ENCODE assay signal across 8 cellular contexts in genomic region chr11:693415-693831, GRCh38. TPM values are rescaled to one million over a fixed set of nuclear protein-coding genes. Genes with fewer than 3 reads are reported as not detected.
DNase-seq lines count a peak whose midpoint lies in the region; ATAC-seq and TF ChIP-seq lines count a peak whose summit lies in the region.

No MANE protein-coding gene starts in this region.

- 45% methylated on average over 13 of the region's 13 CpGs for WGBS in urinary bladder

- POLR2A ChIA-PET in activated CD4-positive, alpha-beta memory T cell treated with anti-CD3 and anti-CD28 coated beads, Interleukin-2, amount 10 ng/mL, durations not matched to agents 7 days and 5 days (lab: Charles Lee) = interaction anchor here (0.9 to 1.1 kb wide), 2 partner anchors 118 to 486 kb away, joined by 4 read pairs; partner anchors contain the start of genes BET1L and RIC8A

- CTCF ChIA-PET in activated CD4-positive, alpha-beta memory T cell treated with anti-CD3 and anti-CD28 coated beads, Interleukin-2, amount 10 ng/mL, durations not matched to agents 7 days and 5 days (lab: Charles Lee) = no interaction called here

- H3K4me1 ChIP-seq in left ventricle myocardium inferior (peaks cover 61% of the 10 kb centered on the region), iPS-20b (ENCODE audit: insufficient read depth, low read length) (peaks cover 14% of the 10 kb centered on the region), urinary bladder (ENCODE audit: insufficient read depth) (peaks cover 8% of the 10 kb centered on the region)

- H3K27ac ChIP-seq in left ventricle myocardium inferior (replicated peaks) = peak overlapping the region; percentile 99
- no peak overlapping the region for H3K27ac ChIP-seq in iPS-20b (ENCODE audit: low read length)
- H3K27ac ChIP-seq in urinary bladder (ENCODE audit: low read depth) = peak overlapping the region; percentile 74

- H3K36me3 ChIP-seq in left ventricle myocardium inferior (peaks cover 12% of the 10 kb centered on the region), iPS-20b (ENCODE audit: insufficient read depth, low read depth, low read length) (peaks cover 21% of the 10 kb centered on the region), urinary bladder (ENCODE audit: insufficient read depth) (peaks cover 3% of the 10 kb centered on the region)

- no peaks in the 10 kb centered on the region for H3K27me3 Mint-ChIP-seq in activated CD4-positive, alpha-beta memory T cell treated with anti-CD3 and anti-CD28 coated beads, Interleukin-2, amount 10 ng/mL, durations not matched to agents 7 days and 5 days

- peaks cover 53% of the 10 kb centered on the region for H3K4me1 Mint-ChIP-seq in activated CD4-positive, alpha-beta memory T cell treated with anti-CD3 and anti-CD28 coated beads, Interleukin-2, amount 10 ng/mL, durations not matched to agents 7 days and 5 days

- H3K9ac ChIP-seq in iPS-20b (ENCODE audit: low read depth, low read length) = peak overlapping the region; percentile 37

- H3K27ac Mint-ChIP-seq in activated CD4-positive, alpha-beta memory T cell treated with anti-CD3 and anti-CD28 coated beads, Interleukin-2, amount 10 ng/mL, durations not matched to agents 7 days and 5 days = peak overlapping the region; percentile 76

- no peaks in the 10 kb centered on the region for H3K9me3 Mint-ChIP-seq in activated CD4-positive, alpha-beta memory T cell treated with anti-CD3 and anti-CD28 coated beads, Interleukin-2, amount 10 ng/mL, durations not matched to agents 7 days and 5 days

- H3K36me3 Mint-ChIP-seq in activated CD4-positive, alpha-beta memory T cell treated with anti-CD3 and anti-CD28 coated beads, Interleukin-2, amount 10 ng/mL, durations not matched to agents 7 days and 5 days (ENCODE audit: low read depth) = peaks cover 19% of the 10 kb centered on the region

- H3K4me3 ChIP-seq in left ventricle myocardium inferior (peak overlapping the region; percentile 89), iPS-20b (ENCODE audit: low read length) (peak overlapping the region; percentile 33; the same call in 1 of the 2 replicates), urinary bladder (ENCODE audit: low read depth, low read length) (no peak overlapping the region)

- DNase-seq in left ventricle myocardium inferior (no peak), left ventricle myocardium superior (no peak), SHP77 (lab: John Stamatoyannopoulos, UW) (no peak)
- DNase-seq in activated CD4-positive, alpha-beta memory T cell treated with anti-CD3 and anti-CD28 coated beads, Interleukin-2, amount 10 ng/mL, durations not matched to agents 7 days and 5 days = no peak

- intact Hi-C loops in left ventricle myocardium inferior (cut with micrococcal nuclease) (no loop called here), left ventricle myocardium superior (cut with micrococcal nuclease) (no loop called here)

- peak overlapping the region; percentile 74 for H3K4me3 Mint-ChIP-seq in activated CD4-positive, alpha-beta memory T cell treated with anti-CD3 and anti-CD28 coated beads, Interleukin-2, amount 10 ng/mL, durations not matched to agents 7 days and 5 days

- no peak for ATAC-seq in left ventricle myocardium superior
- ATAC-seq in GM19455 (IDR thresholded peaks at IDR 0.05; ENCODE audit: unreplicated experiment) = no peak
- ATAC-seq in HG02885 (IDR thresholded peaks at IDR 0.05; ENCODE audit: poor library complexity, unreplicated experiment) = no peak

- H3K27me3 ChIP-seq in left ventricle myocardium inferior (ENCODE audit: low read depth) (no peaks in the 10 kb centered on the region), iPS-20b (ENCODE audit: insufficient read depth, low read length) (no peaks in the 10 kb centered on the region)

- no peak for TF ChIP-seq CTCF in left ventricle myocardium inferior (IDR thresholded peaks at IDR 0.05; ENCODE audit: borderline replicate concordance)

- H3K9me3 ChIP-seq in left ventricle myocardium inferior (replicated peaks) (no peaks in the 10 kb centered on the region), iPS-20b (ENCODE audit: insufficient read depth, low read depth, low read length) (no peaks in the 10 kb centered on the region)

RNA-seq across cellular contexts. Expression of gene DEAF1, which starts 1.6 kb away (rescaled TPM):
- total RNA-seq in left ventricle myocardium inferior (18.1 TPM), left ventricle myocardium superior (15.9 TPM), urinary bladder (14.9 TPM)
- 10 to 100 TPM; 33.0 to 34.2 TPM for total RNA-seq in activated CD4-positive, alpha-beta memory T cell treated with anti-CD3 and anti-CD28 coated beads, Interleukin-2, amount 10 ng/mL, durations not matched to agents 7 days and 5 days
- 29.7 TPM for polyA plus RNA-seq in urinary bladder

RNA-seq across cellular contexts. Expression of gene TMEM80, which starts 2.2 kb away (rescaled TPM):
- 10.3 TPM for total RNA-seq in left ventricle myocardium inferior
- 9.0 TPM for total RNA-seq in left ventricle myocardium superior
- 10 to 100 TPM; 22.6 to 25.3 TPM for total RNA-seq in activated CD4-positive, alpha-beta memory T cell treated with anti-CD3 and anti-CD28 coated beads, Interleukin-2, amount 10 ng/mL, durations not matched to agents 7 days and 5 days
- total RNA-seq in urinary bladder = 10.8 TPM
- 36.8 TPM for polyA plus RNA-seq in urinary bladder

RNA-seq across cellular contexts. Expression of gene EPS8L2, which starts 12.6 kb away (rescaled TPM):
- total RNA-seq in left ventricle myocardium inferior (2.2 TPM), left ventricle myocardium superior (3.3 TPM), urinary bladder (12.4 TPM)
- 10 to 100 TPM; 16.2 to 19.4 TPM for total RNA-seq in activated CD4-positive, alpha-beta memory T cell treated with anti-CD3 and anti-CD28 coated beads, Interleukin-2, amount 10 ng/mL, durations not matched to agents 7 days and 5 days
- 23.2 TPM for polyA plus RNA-seq in urinary bladder

RNA-seq across cellular contexts. Expression of gene TALDO1, which starts 53.8 kb away (rescaled TPM):
- total RNA-seq in left ventricle myocardium inferior (101 TPM), left ventricle myocardium superior (103 TPM), urinary bladder (62.9 TPM)
- total RNA-seq in activated CD4-positive, alpha-beta memory T cell treated with anti-CD3 and anti-CD28 coated beads, Interleukin-2, amount 10 ng/mL, durations not matched to agents 7 days and 5 days = 100 to 1,000 TPM; 215 to 224 TPM
- polyA plus RNA-seq in urinary bladder = 201 TPM

RNA-seq across cellular contexts. Expression of gene DRD4, which starts 56.4 kb away (rescaled TPM):
- total RNA-seq in left ventricle myocardium inferior (0.22 TPM), left ventricle myocardium superior (not detected), urinary bladder (not detected)
- under 1 TPM; 0.18 to 0.20 TPM for total RNA-seq in activated CD4-positive, alpha-beta memory T cell treated with anti-CD3 and anti-CD28 coated beads, Interleukin-2, amount 10 ng/mL, durations not matched to agents 7 days and 5 days
- polyA plus RNA-seq in urinary bladder = 0.39 TPM
